ENCODE assay signal across 14 cellular contexts in genomic region chr2:62309081-62309464, GRCh38.
A peak's percentile ranks its signal among the peaks of the same experiment; 100 is the strongest.
DNase-seq lines count a peak whose midpoint lies in the region; ATAC-seq and TF ChIP-seq lines count a peak whose summit lies in the region.
"Had no signal": no experiment of that assay in that cellular context is flagged by ENCODE, and none has a peak within 500 bp of the region (broad histone marks: within the 10 kb centered on the region; RNA-seq: fewer than 3 reads in every experiment).

No MANE protein-coding gene starts in this region.

- H3K4me1 Mint-ChIP-seq in T-helper 17 cell (peaks cover 57% of the 10 kb centered on the region), endodermal cell (peaks cover 46% of the 10 kb centered on the region)
- peaks cover 92% of the 10 kb centered on the region for H3K4me1 Mint-ChIP-seq in stimulated activated naive CD8-positive, alpha-beta T cell treated with anti-CD3 and anti-CD28 coated beads, Interleukin-15, Interleukin-2, amounts not matched to agents 100 ng/mL and 50 ng/mL, for 24 hours (ENCODE audit: low read depth)
- H3K4me1 Mint-ChIP-seq in activated T-cell treated with anti-CD3 and anti-CD28 coated beads, Interleukin-2, amount 50 U/mL, for 4 hours (ENCODE audit: low read depth) = peaks cover 70% of the 10 kb centered on the region

- ATAC-seq in heart left ventricle = no peak
- ATAC-seq in left ventricle myocardium superior = no peak
- no peak for ATAC-seq in T-helper 17 cell
- ATAC-seq in lower lobe of right lung = no peak
- ATAC-seq in activated T-cell treated with anti-CD3 and anti-CD28 coated beads, Interleukin-2, amount 50 U/mL, for 4 hours = no peak

- no peaks in the 10 kb centered on the region for H3K36me3 ChIP-seq in heart left ventricle
- H3K36me3 ChIP-seq in lower lobe of right lung = no peaks in the 10 kb centered on the region
- H3K36me3 ChIP-seq in endodermal cell (ENCODE audit: control insufficient read depth, insufficient read depth, low read length) = no peaks in the 10 kb centered on the region
- H3K36me3 ChIP-seq: ovary had no signal

- H3K9me3 Mint-ChIP-seq in stimulated activated naive CD8-positive, alpha-beta T cell treated with anti-CD3 and anti-CD28 coated beads, Interleukin-15, Interleukin-2, amounts not matched to agents 100 ng/mL and 50 ng/mL, for 24 hours = no peaks in the 10 kb centered on the region
- H3K9me3 Mint-ChIP-seq in activated T-cell treated with anti-CD3 and anti-CD28 coated beads, Interleukin-2, amount 50 U/mL, for 4 hours = no peaks in the 10 kb centered on the region
- no peaks in the 10 kb centered on the region for H3K9me3 Mint-ChIP-seq in endodermal cell

- H3K4me1 ChIP-seq in heart left ventricle (peaks cover 6 to 62% (median 46%) of the 10 kb centered on the region in 12 donors), lower lobe of right lung (peaks cover 56% of the 10 kb centered on the region), endodermal cell (ENCODE audit: control insufficient read depth, insufficient read depth, low read length) (peaks cover 22% of the 10 kb centered on the region)

- H3K9me3 ChIP-seq in heart left ventricle (no peaks in the 10 kb centered on the region), T-helper 17 cell (ENCODE audit: control insufficient read depth, low read length, poor library complexity, severe bottlenecking) (no peaks in the 10 kb centered on the region), lower lobe of right lung (no peaks in the 10 kb centered on the region), endodermal cell (ENCODE audit: control insufficient read depth, low read length) (no peaks in the 10 kb centered on the region)
- H3K9me3 ChIP-seq: ovary had no signal

- 78 to 100% (median 91%) methylated on average over 1 of the region's 1 CpG for WGBS in heart left ventricle, 4 donors
- WGBS in endodermal cell (ENCODE audit: insufficient coverage in 1 of 2, insufficient read length in 1 of 2), 2 experiments = 93 to 100% methylated on average over 1 of the region's 1 CpG

- no peak for TF ChIP-seq POLR2A in heart left ventricle (IDR thresholded peaks at IDR 0.05)

- H3K9ac ChIP-seq in endodermal cell (ENCODE audit: extremely low read depth, low read length, poor library complexity, severe bottlenecking) = no peak overlapping the region
- H3K9ac ChIP-seq: GM23248 had no signal

- no peaks in the 10 kb centered on the region for H3K27me3 ChIP-seq in heart left ventricle
- H3K27me3 ChIP-seq in lower lobe of right lung (ENCODE audit: low read depth) = no peaks in the 10 kb centered on the region
- no peaks in the 10 kb centered on the region for H3K27me3 ChIP-seq in endodermal cell (ENCODE audit: control insufficient read depth, insufficient read depth, low read length, poor library complexity, severe bottlenecking)
- H3K27me3 ChIP-seq: ovary had no signal

- H3K4me3 ChIP-seq in heart left ventricle (no peak overlapping the region), lower lobe of right lung (no peak overlapping the region), endodermal cell (ENCODE audit: low read length) (no peak overlapping the region)
- H3K4me3 ChIP-seq: GM23248, ovary had no signal

- H3K27ac Mint-ChIP-seq in T-helper 17 cell (peak overlapping the region; percentile 95), endodermal cell (no peak overlapping the region)
- H3K27ac Mint-ChIP-seq in stimulated activated naive CD8-positive, alpha-beta T cell treated with anti-CD3 and anti-CD28 coated beads, Interleukin-15, Interleukin-2, amounts not matched to agents 100 ng/mL and 50 ng/mL, for 24 hours = peak overlapping the region; percentile 97

- H3K27me3 Mint-ChIP-seq in T-helper 17 cell (no peaks in the 10 kb centered on the region), endodermal cell (ENCODE audit: insufficient read depth) (no peaks in the 10 kb centered on the region)
- H3K27me3 Mint-ChIP-seq in stimulated activated naive CD8-positive, alpha-beta T cell treated with anti-CD3 and anti-CD28 coated beads, Interleukin-15, Interleukin-2, amounts not matched to agents 100 ng/mL and 50 ng/mL, for 24 hours = peaks cover 4% of the 10 kb centered on the region
- H3K27me3 Mint-ChIP-seq in activated T-cell treated with anti-CD3 and anti-CD28 coated beads, Interleukin-2, amount 50 U/mL, for 4 hours (ENCODE audit: low read depth) = no peaks in the 10 kb centered on the region

- peak overlapping the region in 8 of 12 donors; percentile 20 to 75 (median 46) for H3K27ac ChIP-seq in heart left ventricle
- peak overlapping the region; percentile 34 for H3K27ac ChIP-seq in lower lobe of right lung
- H3K27ac ChIP-seq in endodermal cell (ENCODE audit: low read depth, low read length) = no peak overlapping the region
- H3K27ac ChIP-seq: GM23248, ovary had no signal

- intact Hi-C loops in heart left ventricle (cut with DNase I) (loop anchor here in 5 of 10 donors (5.0 to 10.0 kb wide), 3 partner anchors 96 to 114 kb away; partner anchors contain the start of gene B3GNT2 (in 4 of the 5)), left ventricle myocardium superior (cut with micrococcal nuclease) (no loop called here), lower lobe of right lung (cut with DNase I) (no loop called here)

- H3K36me3 Mint-ChIP-seq in T-helper 17 cell (ENCODE audit: low read depth) (no peaks in the 10 kb centered on the region), endodermal cell (ENCODE audit: low read depth) (no peaks in the 10 kb centered on the region)
- H3K36me3 Mint-ChIP-seq in stimulated activated naive CD8-positive, alpha-beta T cell treated with anti-CD3 and anti-CD28 coated beads, Interleukin-15, Interleukin-2, amounts not matched to agents 100 ng/mL and 50 ng/mL, for 24 hours (ENCODE audit: low read depth) = peaks cover 7% of the 10 kb centered on the region
- no peaks in the 10 kb centered on the region for H3K36me3 Mint-ChIP-seq in activated T-cell treated with anti-CD3 and anti-CD28 coated beads, Interleukin-2, amount 50 U/mL, for 4 hours (ENCODE audit: insufficient read depth)

- TF ChIP-seq CTCF in heart left ventricle (IDR thresholded peaks at IDR 0.05) (no peak), lower lobe of right lung (IDR thresholded peaks at IDR 0.05) (no peak), endodermal cell (conservative IDR thresholded peaks at IDR 0.05) (no peak)

- no peak for DNase-seq in heart left ventricle
- DNase-seq in left ventricle myocardium superior = no peak
- no peak for DNase-seq in T-helper 17 cell
- no peak for DNase-seq in lower lobe of right lung
- no peak for DNase-seq in activated T-cell treated with anti-CD3 and anti-CD28 coated beads, Interleukin-2, amount 50 U/mL, for 4 hours
- no peak for DNase-seq in endodermal cell
- no peak for DNase-seq in stimulated activated CD4-positive, alpha-beta T cell treated with anti-CD3 and anti-CD28 coated beads, Interleukin-12 subunit alpha, Interleukin-12 subunit beta, amount 100 ng/mL, for 4 hours
- DNase-seq: activated CD4-positive, alpha-beta T cell treated with anti-CD3 and anti-CD28 coated beads, Interleukin-2, amount 50 U/mL, for 1 hour; caudate nucleus; GM23248; kidney; NCI-H446 treated with DMSO at 0.1 percent for 48 hours; ovary had no signal

- H3K4me3 Mint-ChIP-seq in T-helper 17 cell = peak overlapping the region; percentile 77
- no peak overlapping the region for H3K4me3 Mint-ChIP-seq in stimulated activated naive CD8-positive, alpha-beta T cell treated with anti-CD3 and anti-CD28 coated beads, Interleukin-15, Interleukin-2, amounts not matched to agents 100 ng/mL and 50 ng/mL, for 24 hours
- no peak overlapping the region for H3K4me3 Mint-ChIP-seq in activated T-cell treated with anti-CD3 and anti-CD28 coated beads, Interleukin-2, amount 50 U/mL, for 4 hours
- H3K4me3 Mint-ChIP-seq in endodermal cell = no peak overlapping the region
